ENCODE assay signal across 13 cellular contexts in the genomic region with DNA sequence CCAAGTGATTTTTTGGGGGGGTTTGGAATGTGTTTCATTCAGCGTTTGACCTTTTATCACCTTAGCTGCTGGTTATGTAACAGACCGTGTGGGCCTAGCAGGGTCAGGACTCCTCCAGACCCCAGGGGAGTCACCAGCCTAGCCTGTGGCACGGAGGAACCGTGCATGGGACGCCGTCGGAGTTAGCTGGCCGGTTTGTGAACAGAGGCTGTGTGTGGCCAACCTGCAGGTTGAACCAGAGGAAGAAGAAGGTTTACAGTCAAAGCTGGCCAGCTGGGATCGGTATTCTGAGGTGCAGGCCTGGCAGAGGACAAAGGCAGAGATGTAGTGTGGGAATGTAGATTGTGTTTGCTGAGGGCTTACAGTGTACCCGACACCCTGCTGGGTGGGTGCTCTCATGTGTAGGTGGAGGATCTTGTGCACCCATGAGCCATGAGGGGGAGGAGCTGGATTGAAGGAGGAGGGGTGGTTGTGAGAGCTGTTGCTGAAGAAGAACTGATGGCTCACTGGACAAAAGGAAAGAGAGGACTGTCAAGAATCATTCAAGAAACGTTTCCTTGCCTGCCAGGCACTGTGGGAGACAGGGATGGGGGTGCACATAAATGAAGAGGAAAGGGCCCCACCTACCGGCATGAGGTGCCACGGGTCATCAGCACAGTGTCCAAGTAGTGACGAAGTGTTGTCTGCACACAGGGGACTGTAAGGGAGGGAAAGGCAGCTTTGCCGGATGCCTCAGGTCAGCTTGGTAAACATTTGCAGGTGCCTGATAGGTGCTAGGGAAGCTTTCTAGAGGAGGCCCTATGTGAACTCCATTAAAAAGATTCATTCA. TPM values are rescaled to one million over a fixed set of nuclear protein-coding genes. Genes with fewer than 3 reads are reported as not detected.
DNase-seq lines count a peak whose midpoint lies in the region; ATAC-seq and TF ChIP-seq lines count a peak whose summit lies in the region.
"Had no signal": no experiment of that assay in that cellular context is flagged by ENCODE, and none has a peak within 500 bp of the region (broad histone marks: within the 10 kb centered on the region; RNA-seq: fewer than 3 reads in every experiment).

No MANE protein-coding gene starts in this region.

- H3K27ac ChIP-seq in vagina, result no peak overlapping the region
- H3K27ac ChIP-seq: 22Rv1 had no signal

- DNase-seq in NCI-H82 (lab: John Stamatoyannopoulos, UW) (peak; percentile 42), NCI-H82 treated with DMSO at 0.1 percent for 48 hours (lab: John Stamatoyannopoulos, UW; ENCODE audit: unreplicated experiment) (no peak), T-helper 17 cell (no peak), endothelial cell (ENCODE audit: low spot score) (no peak), nephron progenitor cell (no peak), vagina (ENCODE audit: extremely low spot score in 2 of 2) (no peak), NOMO-1 treated with dmso at 0.1 percent for 144 hours (lab: John Stamatoyannopoulos, UW; ENCODE audit: unreplicated experiment) (no peak), NCI-H1694 treated with DMSO at 0.1 percent for 48 hours (lab: John Stamatoyannopoulos, UW) (no peak)
- DNase-seq: activated CD4-positive, alpha-beta T cell treated with anti-CD3 and anti-CD28 coated beads, Interleukin-2, amount 50 U/mL, for 1 hour; erythroblast; NCI-H446 treated with DMSO at 0.1 percent for 48 hours; spleen had no signal

- H3K4me1 ChIP-seq in vagina, result no peaks in the 10 kb centered on the region

- H3K9me3 Mint-ChIP-seq in endothelial cell (ENCODE audit: unreplicated experiment) (no peaks in the 10 kb centered on the region), nephron progenitor cell (no peaks in the 10 kb centered on the region)

- H3K36me3 Mint-ChIP-seq in T-helper 17 cell (ENCODE audit: low read depth) (peaks cover 9% of the 10 kb centered on the region), endothelial cell (ENCODE audit: low read depth, unreplicated experiment) (peaks cover 36% of the 10 kb centered on the region), nephron progenitor cell (ENCODE audit: low read depth) (peaks cover 12% of the 10 kb centered on the region)

- H3K27me3 Mint-ChIP-seq in T-helper 17 cell (no peaks in the 10 kb centered on the region), endothelial cell (ENCODE audit: unreplicated experiment) (peaks cover 4% of the 10 kb centered on the region), nephron progenitor cell (ENCODE audit: low read depth, poor library complexity) (no peaks in the 10 kb centered on the region)

- no peaks in the 10 kb centered on the region for H3K27me3 ChIP-seq in vagina
- H3K27me3 ChIP-seq: spleen had no signal

- H3K9me3 ChIP-seq in T-helper 17 cell (ENCODE audit: control insufficient read depth, low read length, poor library complexity, severe bottlenecking) (no peaks in the 10 kb centered on the region), vagina (no peaks in the 10 kb centered on the region)
- H3K9me3 ChIP-seq: spleen had no signal

- no peak overlapping the region for H3K4me3 Mint-ChIP-seq in T-helper 17 cell
- H3K4me3 Mint-ChIP-seq in endothelial cell (ENCODE audit: unreplicated experiment), result peak overlapping the region; percentile 9
- no peak overlapping the region for H3K4me3 Mint-ChIP-seq in nephron progenitor cell

- ATAC-seq in T-helper 17 cell, result no peak

- H3K4me1 Mint-ChIP-seq in T-helper 17 cell, result peaks cover 37% of the 10 kb centered on the region
- H3K4me1 Mint-ChIP-seq in endothelial cell (ENCODE audit: unreplicated experiment), result no peaks in the 10 kb centered on the region
- peaks cover 14% of the 10 kb centered on the region for H3K4me1 Mint-ChIP-seq in nephron progenitor cell

- H3K27ac Mint-ChIP-seq in T-helper 17 cell (peak overlapping the region; percentile 98), endothelial cell (ENCODE audit: unreplicated experiment) (no peak overlapping the region), nephron progenitor cell (peak overlapping the region; percentile 70)

- H3K36me3 ChIP-seq in vagina, result peaks cover 0 to 24% of the 10 kb centered on the region in 2 donors

- H3K4me3 ChIP-seq in vagina, result no peak overlapping the region
- H3K4me3 ChIP-seq: spleen had no signal

- intact Hi-C loops in vagina (cut with DNase I), result no loop called here

- TF ChIP-seq POLR2A in vagina (IDR thresholded peaks at IDR 0.05), result no peak

- TF ChIP-seq CTCF in endothelial cell (IDR thresholded peaks at IDR 0.05; ENCODE audit: unreplicated experiment), result no peak
- TF ChIP-seq CTCF in nephron progenitor cell (IDR thresholded peaks at IDR 0.05), result no peak
- TF ChIP-seq CTCF in vagina (IDR thresholded peaks at IDR 0.05), result no peak

RNA-seq across cellular contexts. Expression of gene PWP2, which starts 40.0 kb away (rescaled TPM):
- total RNA-seq in T-helper 17 cell (10 to 100 TPM; 21.9 to 28.7 TPM), endothelial cell (ENCODE audit: unreplicated experiment) (11.0 TPM), vagina (20.4 TPM)

RNA-seq across cellular contexts. Expression of gene TRAPPC10, which starts 55.1 kb away (rescaled TPM):
- total RNA-seq in T-helper 17 cell (100 to 1,000 TPM; 107 to 122 TPM), endothelial cell (ENCODE audit: unreplicated experiment) (28.4 TPM), vagina (22.6 TPM)
